In genomic region chr1:229032455-229032854, GRCh38 we compare ENCODE assay signal across 2 cellular contexts.
TF ChIP-seq lines count a peak whose summit lies in the region.

No MANE protein-coding gene starts in this region.

TF ChIP-seq in SK-N-SH, 30 proteins besides CTCF, POLR2A, EP300 and RAD21 (continued from another document):
- TF ChIP-seq IRF3 (IDR thresholded peaks at IDR 0.05; ENCODE audit: low read depth, low read length) (no peak), RXRA (IDR thresholded peaks at IDR 0.05; ENCODE audit: borderline replicate concordance, low read depth) (no peak), GATA2 (CRISPR knock-in tag; IDR thresholded peaks at IDR 0.05) (no peak), MXI1 (IDR thresholded peaks at IDR 0.05; ENCODE audit: low read depth, low read length) (no peak), TCF12 (IDR thresholded peaks at IDR 0.05) (no peak)
TF ChIP-seq in SK-N-SH: peak in this region for 0.

TF ChIP-seq in SK-N-SH treated with all-trans-retinoic acid at 6 μM for 48 hours, 23 proteins besides CTCF, POLR2A, EP300 and RAD21 (continued from another document):
- TF ChIP-seq, protein P1, sequence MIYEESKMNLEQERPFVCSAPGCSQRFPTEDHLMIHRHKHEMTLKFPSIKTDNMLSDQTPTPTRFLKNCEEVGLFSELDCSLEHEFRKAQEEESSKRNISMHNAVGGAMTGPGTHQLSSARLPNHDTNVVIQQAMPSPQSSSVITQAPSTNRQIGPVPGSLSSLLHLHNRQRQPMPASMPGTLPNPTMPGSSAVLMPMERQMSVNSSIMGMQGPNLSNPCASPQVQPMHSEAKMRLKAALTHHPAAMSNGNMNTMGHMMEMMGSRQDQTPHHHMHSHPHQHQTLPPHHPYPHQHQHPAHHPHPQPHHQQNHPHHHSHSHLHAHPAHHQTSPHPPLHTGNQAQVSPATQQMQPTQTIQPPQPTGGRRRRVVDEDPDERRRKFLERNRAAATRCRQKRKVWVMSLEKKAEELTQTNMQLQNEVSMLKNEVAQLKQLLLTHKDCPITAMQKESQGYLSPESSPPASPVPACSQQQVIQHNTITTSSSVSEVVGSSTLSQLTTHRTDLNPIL (CRISPR knock-in tag; IDR thresholded peaks at IDR 0.05; ENCODE audit: low read depth), result no peak
- TF ChIP-seq TCF4 (CRISPR knock-in tag; IDR thresholded peaks at IDR 0.05; ENCODE audit: borderline replicate concordance), result no peak
